Comparison of ENCODE assay signal across 24 cellular contexts in genomic region chr1:12013317-12013588, GRCh38. TPM values are rescaled to one million over a fixed set of nuclear protein-coding genes. Genes with fewer than 3 reads are reported as not detected.
DNase-seq lines count a peak whose midpoint lies in the region; ATAC-seq, FAIRE-seq and TF ChIP-seq lines count a peak whose summit lies in the region.
"Had no signal": no experiment of that assay in that cellular context is flagged by ENCODE, and none has a peak within 500 bp of the region (broad histone marks: within the 10 kb centered on the region; RNA-seq: fewer than 3 reads in every experiment).

No MANE protein-coding gene starts in this region.

- no peak for TF ChIP-seq CTCF in natural killer cell (IDR thresholded peaks at IDR 0.05)
- no peak for TF ChIP-seq CTCF in hepatocyte (IDR thresholded peaks at IDR 0.05; ENCODE audit: poor library complexity)

- H2AFZ ChIP-seq in hepatocyte: no peak overlapping the region

- H3K27me3 Mint-ChIP-seq in natural killer cell treated with Interleukin-12 subunit alpha and Interleukin-12 subunit beta and Interleukin-15 and Interleukin-18, amount 100 ng/mL, for 72 hours: no peaks in the 10 kb centered on the region
- no peaks in the 10 kb centered on the region for H3K27me3 Mint-ChIP-seq in natural killer cell (ENCODE audit: low read depth in 2 of 2)
- H3K27me3 Mint-ChIP-seq: B cell, progenitor cell of endocrine pancreas had no signal

- peak; percentile 94 for FAIRE-seq in islet of Langerhans (lab: Jason Lieb, UNC)
- FAIRE-seq: TTC549 had no signal

- WGBS in hepatocyte (ENCODE audit: low lambda C conversion rate, missing lambda C conversion rate): 97% methylated on average over 2 of the region's 2 CpGs

- H3K4me1 ChIP-seq in hepatocyte (ENCODE audit: insufficient read depth): no peaks in the 10 kb centered on the region
- H3K4me1 ChIP-seq: Caco-2, Peyer's patch had no signal

- no peaks in the 10 kb centered on the region for H3K9me2 ChIP-seq in hepatocyte (replicated peaks; ENCODE audit: insufficient read depth)

- no peak overlapping the region for H3K4me2 ChIP-seq in hepatocyte

- no peaks in the 10 kb centered on the region for H4K20me1 ChIP-seq in hepatocyte (ENCODE audit: insufficient read depth, poor library complexity, severe bottlenecking)

- peak overlapping the region; percentile 80 for H3K4me3 Mint-ChIP-seq in natural killer cell treated with Interleukin-12 subunit alpha and Interleukin-12 subunit beta and Interleukin-15 and Interleukin-18, amount 100 ng/mL, for 72 hours
- no peak overlapping the region for H3K4me3 Mint-ChIP-seq in natural killer cell
- H3K4me3 Mint-ChIP-seq: B cell, H9 had no signal

- H3K79me2 ChIP-seq in hepatocyte: no peaks in the 10 kb centered on the region

- no peaks in the 10 kb centered on the region for H3K36me3 ChIP-seq in hepatocyte (replicated peaks; ENCODE audit: insufficient read depth, low read depth)

- intact Hi-C loops in natural killer cell (cut with micrococcal nuclease): no loop called here

- DNase-seq in DMS 273 (lab: John Stamatoyannopoulos, UW; ENCODE audit: unreplicated experiment) (peak; percentile 43), DMS 273 treated with DMSO at 0.1 percent for 48 hours (lab: John Stamatoyannopoulos, UW) (no peak), natural killer cell (no peak), hepatocyte (ENCODE audit: low spot score) (no peak)
- no peak for DNase-seq in natural killer cell treated with Interleukin-12 subunit alpha and Interleukin-12 subunit beta and Interleukin-15 and Interleukin-18, amount 100 ng/mL, for 72 hours (ENCODE audit: low spot score)
- DNase-seq: 8988T; activated CD4-positive, alpha-beta T cell treated with anti-CD3 and anti-CD28 coated beads for 4 hours; activated T-cell treated with anti-CD3 and anti-CD28 coated beads, Interleukin-2, amount 50 U/mL, for 1 hour; Caco-2; H9; head of caudate nucleus; NCI-H2081 treated with DMSO at 0.1 percent for 48 hours; NCI-H510A treated with DMSO at 0.1 percent for 48 hours; Peyer's patch; stimulated activated CD4-positive, alpha-beta T cell treated with anti-CD3 and anti-CD28 coated beads, Interleukin-4, amount 100 ng/mL, for 4 hours; upper lobe of right lung had no signal

- peaks cover 14 to 29% of the 10 kb centered on the region in 2 donors for H3K4me1 Mint-ChIP-seq in natural killer cell treated with Interleukin-12 subunit alpha and Interleukin-12 subunit beta and Interleukin-15 and Interleukin-18, amount 100 ng/mL, for 72 hours (ENCODE audit: low read depth in 2 of 2)
- H3K4me1 Mint-ChIP-seq in natural killer cell: peaks cover 0 to 5% of the 10 kb centered on the region in 2 donors

- no peaks in the 10 kb centered on the region for H3K9me3 Mint-ChIP-seq in natural killer cell treated with Interleukin-12 subunit alpha and Interleukin-12 subunit beta and Interleukin-15 and Interleukin-18, amount 100 ng/mL, for 72 hours
- no peaks in the 10 kb centered on the region for H3K9me3 Mint-ChIP-seq in natural killer cell

- H3K4me3 ChIP-seq in hepatocyte: no peak overlapping the region
- H3K4me3 ChIP-seq: Peyer's patch, upper lobe of right lung had no signal

- no peaks in the 10 kb centered on the region for H3K9me3 ChIP-seq in hepatocyte (ENCODE audit: low read depth)
- H3K9me3 ChIP-seq: Caco-2, Peyer's patch, upper lobe of right lung had no signal

- no peak overlapping the region for H3K27ac ChIP-seq in hepatocyte
- H3K27ac ChIP-seq: Peyer's patch had no signal

- peaks cover 4% of the 10 kb centered on the region for H3K36me3 Mint-ChIP-seq in natural killer cell treated with Interleukin-12 subunit alpha and Interleukin-12 subunit beta and Interleukin-15 and Interleukin-18, amount 100 ng/mL, for 72 hours
- no peaks in the 10 kb centered on the region for H3K36me3 Mint-ChIP-seq in natural killer cell

- H3K27me3 ChIP-seq in hepatocyte: no peaks in the 10 kb centered on the region
- H3K27me3 ChIP-seq: Peyer's patch, upper lobe of right lung had no signal

- H3K27ac Mint-ChIP-seq in natural killer cell treated with Interleukin-12 subunit alpha and Interleukin-12 subunit beta and Interleukin-15 and Interleukin-18, amount 100 ng/mL, for 72 hours: peak overlapping the region; percentile 85 to 86
- H3K27ac Mint-ChIP-seq in natural killer cell: no peak overlapping the region
- H3K27ac Mint-ChIP-seq: B cell, progenitor cell of endocrine pancreas had no signal

- ATAC-seq in natural killer cell treated with Interleukin-12 subunit alpha and Interleukin-12 subunit beta and Interleukin-15 and Interleukin-18, amount 100 ng/mL, for 72 hours: peak in 1 of 2 donors; percentile 2
- ATAC-seq in natural killer cell (no peak), HG02588 (IDR thresholded peaks at IDR 0.05; ENCODE audit: unreplicated experiment) (no peak), GM19395 (IDR thresholded peaks at IDR 0.05; ENCODE audit: unreplicated experiment) (no peak)
- ATAC-seq: upper lobe of right lung had no signal

RNA-seq across cellular contexts. Expression of gene MIIP, which starts 6.0 kb away (rescaled TPM):
- total RNA-seq in natural killer cell treated with Interleukin-12 subunit alpha and Interleukin-12 subunit beta and Interleukin-15 and Interleukin-18, amount 100 ng/mL, for 72 hours: 100 to 1,000 TPM in 1 of 2 donors, 10 to 100 TPM in 1; 52.5 to 118 TPM
- total RNA-seq in natural killer cell (10 to 100 TPM; 27.2 to 28.5 (median 27.9) TPM), hepatocyte (20.6 TPM in 2 replicates)
- polyA plus RNA-seq in hepatocyte: 39.6 and 45.2 TPM in 2 replicates

RNA-seq across cellular contexts. Expression of gene MFN2, which starts 33.0 kb away (rescaled TPM):
- total RNA-seq in natural killer cell treated with Interleukin-12 subunit alpha and Interleukin-12 subunit beta and Interleukin-15 and Interleukin-18, amount 100 ng/mL, for 72 hours: 100 to 1,000 TPM in 1 of 2 donors, 10 to 100 TPM in 1; 75.2 to 101 TPM
- 10 to 100 TPM; 54.7 to 65.9 (median 55.8) TPM for total RNA-seq in natural killer cell
- 45.1 and 54.3 TPM in 2 replicates for total RNA-seq in hepatocyte
- 35.1 and 43.1 TPM in 2 replicates for polyA plus RNA-seq in hepatocyte

RNA-seq across cellular contexts. Expression of gene TNFRSF8, which starts 49.9 kb away (rescaled TPM):
- total RNA-seq in natural killer cell treated with Interleukin-12 subunit alpha and Interleukin-12 subunit beta and Interleukin-15 and Interleukin-18, amount 100 ng/mL, for 72 hours: 10 to 100 TPM; 16.3 to 77.3 TPM
- 1 to 10 TPM in 1 of 3 donors, under 1 TPM in 2; 0.34 to 1.7 (median 0.50) TPM for total RNA-seq in natural killer cell
- not detected in 2 replicates for total RNA-seq in hepatocyte
- polyA plus RNA-seq in hepatocyte: not detected in 2 replicates
- total RNA-seq: Caco-2, endothelial cell of umbilical vein, Peyer's patch, progenitor cell of endocrine pancreas had no signal
- polyA plus RNA-seq: neural cell had no signal

Comparison
In these comparisons a context has a peak if more than half of its experiments do, and no peak if none do; other contexts are left out.
1. H3K27ac Mint-ChIP-seq: peak in natural killer cell treated with Interleukin-12 subunit alpha and Interleukin-12 subunit beta and Interleukin-15 and Interleukin-18, amount 100 ng/mL, for 72 hours (2 of 2); none in natural killer cell (0 of 2).
2. RNA of gene TNFRSF8, which starts 49.9 kb away (total RNA-seq): 16.3 to 77.3 TPM in natural killer cell treated with Interleukin-12 subunit alpha and Interleukin-12 subunit beta and Interleukin-15 and Interleukin-18, amount 100 ng/mL, for 72 hours; 0.34 to 1.7 TPM in natural killer cell and not detected in hepatocyte; every median in the first group is over 4 times any median in the second.